9 cellular contexts compared by ENCODE assay signal in genomic region chr2:237858294-237859081, GRCh38. TPM values are rescaled to one million over a fixed set of nuclear protein-coding genes. Genes with fewer than 3 reads are reported as not detected.
A peak's percentile ranks its signal among the peaks of the same experiment; 100 is the strongest.
DNase-seq lines count a peak whose midpoint lies in the region; ATAC-seq and TF ChIP-seq lines count a peak whose summit lies in the region.
"Had no signal": no experiment of that assay in that cellular context is flagged by ENCODE, and none has a peak within 500 bp of the region (broad histone marks: within the 10 kb centered on the region; RNA-seq: fewer than 3 reads in every experiment).

No MANE protein-coding gene starts in this region.

- peak; percentile 85 for TF ChIP-seq CTCF in Loucy (conservative IDR thresholded peaks at IDR 0.05; ENCODE audit: low read length)
- TF ChIP-seq CTCF in MCF 10A (IDR thresholded peaks at IDR 0.05; ENCODE audit: unreplicated experiment), result peak; percentile 81

- H3K79me2 ChIP-seq in Loucy (ENCODE audit: insufficient read depth, low read length), result no peaks in the 10 kb centered on the region

- H3K4me1 Mint-ChIP-seq in MCF 10A (ENCODE audit: insufficient read depth, unreplicated experiment), result peaks cover 8% of the 10 kb centered on the region

- CTCF ChIA-PET in MCF 10A (lab: Yijun Ruan, JAX), result interaction anchor here (0.5 to 1.5 kb wide), 18 partner anchors 10 to 414 kb away, joined by 3 to 8 read pairs (median 3); no protein-coding TSS in a partner anchor

- intact Hi-C loops in MCF 10A (cut with micrococcal nuclease), result loop anchor here (1.0 to 2.0 kb wide), 5 partner anchors 110 to 398 kb away; partner anchors contain the start of gene ERFE
- intact Hi-C loops in sciatic nerve (cut with DNase I), result loop anchor here (5.0 kb wide), 1 partner anchor 404 kb away; no protein-coding TSS in a partner anchor

- no peak overlapping the region for H3K9ac ChIP-seq in Loucy (ENCODE audit: low read depth, low read length, poor library complexity, severe bottlenecking)
- H3K9ac ChIP-seq in iPS-15b (ENCODE audit: low read depth, low read length), result no peak overlapping the region

- H3K4me1 ChIP-seq in Loucy (ENCODE audit: insufficient read depth, low read length, poor library complexity, severe bottlenecking) (peaks cover 2% of the 10 kb centered on the region), iPS-15b (ENCODE audit: control insufficient read depth, insufficient read depth, low read length) (peaks cover 3% of the 10 kb centered on the region)

- H3F3A ChIP-seq in Loucy (ENCODE audit: low read depth), result no peaks in the 10 kb centered on the region

- H3K36me3 Mint-ChIP-seq in MCF 10A (ENCODE audit: insufficient read depth, unreplicated experiment), result no peaks in the 10 kb centered on the region
- H3K36me3 Mint-ChIP-seq: CD8-positive, alpha-beta memory T cell had no signal

- no peak overlapping the region for H3K4me2 ChIP-seq in Loucy (ENCODE audit: low read depth, low read length, poor library complexity, severe bottlenecking)

- H4K20me1 ChIP-seq in Loucy (ENCODE audit: insufficient read depth, low read length, poor library complexity, severe bottlenecking), result no peaks in the 10 kb centered on the region

- POLR2A ChIA-PET in MCF 10A (lab: Yijun Ruan, JAX), result interaction anchor here (0.7 to 1.5 kb wide), 7 partner anchors 15 to 203 kb away, joined by 3 to 7 read pairs (median 4); partner anchors contain the start of gene SCLY

- no peaks in the 10 kb centered on the region for H3K27me3 Mint-ChIP-seq in MCF 10A (ENCODE audit: insufficient read depth, unreplicated experiment)

- DNase-seq in NCI-H748 (lab: John Stamatoyannopoulos, UW; ENCODE audit: unreplicated experiment) (peak; percentile 75), NCI-H748 treated with DMSO at 0.1 percent for 48 hours (lab: John Stamatoyannopoulos, UW) (no peak), SK-N-DZ (ENCODE audit: low spot score) (peak; percentile 89), MCF 10A (ENCODE audit: unreplicated experiment) (peak; percentile 84), sciatic nerve (ENCODE audit: low spot score) (peak; percentile 83)

- H2AFZ ChIP-seq in Loucy (ENCODE audit: low read length), result no peak overlapping the region

- no peak overlapping the region for H3K27ac Mint-ChIP-seq in MCF 10A (ENCODE audit: low read depth, unreplicated experiment)
- H3K27ac Mint-ChIP-seq: CD8-positive, alpha-beta memory T cell had no signal

- H3K36me3 ChIP-seq in Loucy (ENCODE audit: insufficient read depth, low read length) (no peaks in the 10 kb centered on the region), iPS-15b (ENCODE audit: control insufficient read depth, insufficient read depth, low read length) (no peaks in the 10 kb centered on the region)

- peak; percentile 92 for ATAC-seq in sciatic nerve
- no peak for ATAC-seq in HG02763 (IDR thresholded peaks at IDR 0.05; ENCODE audit: unreplicated experiment)

- H3K27me3 ChIP-seq in Loucy (ENCODE audit: insufficient read depth, low read length, poor library complexity, severe bottlenecking), result no peaks in the 10 kb centered on the region
- peaks cover 59% of the 10 kb centered on the region for H3K27me3 ChIP-seq in iPS-15b (ENCODE audit: control insufficient read depth, insufficient read depth, low read length)

- no peaks in the 10 kb centered on the region for H3K9me3 Mint-ChIP-seq in MCF 10A (ENCODE audit: unreplicated experiment)
- H3K9me3 Mint-ChIP-seq: CD8-positive, alpha-beta memory T cell had no signal

- BruUV-seq in MCF 10A (replicated peaks; lab: Mats Ljungman, UMichigan), result no TSS peak

- H3K4me3 Mint-ChIP-seq in MCF 10A (ENCODE audit: unreplicated experiment), result peak overlapping the region; percentile 43

- no peaks in the 10 kb centered on the region for H3K9me2 ChIP-seq in Loucy (replicated peaks; ENCODE audit: low read depth, low read length)

- H3K4me3 ChIP-seq in Loucy (ENCODE audit: low read length, poor library complexity, severe bottlenecking), result no peak overlapping the region
- peak overlapping the region; percentile 43 for H3K4me3 ChIP-seq in iPS-15b (ENCODE audit: low read depth, low read length)

- H3K9me3 ChIP-seq in Loucy (ENCODE audit: insufficient read depth, low read depth, low read length) (no peaks in the 10 kb centered on the region), iPS-15b (ENCODE audit: control insufficient read depth, insufficient read depth, low read length) (no peaks in the 10 kb centered on the region)

RNA-seq across cellular contexts. Expression of gene RAMP1, which starts 0.9 kb away (rescaled TPM):
- 205 and 267 TPM in 2 replicates for polyA plus RNA-seq in SK-N-DZ (2014; cell fraction: cytosol; rRNA removed)
- 123 and 129 TPM in 2 replicates for polyA plus RNA-seq in SK-N-DZ (2014; cell fraction: nucleus; rRNA removed)
- total RNA-seq in MCF 10A (2022), result 4.3 and 11.2 TPM in 2 replicates
- total RNA-seq in sciatic nerve, result 26.3 TPM

RNA-seq across cellular contexts. Expression of gene RBM44, which starts 59.9 kb away (rescaled TPM):
- 6.3 and 12.3 TPM in 2 replicates for polyA plus RNA-seq in SK-N-DZ (2014; cell fraction: cytosol; rRNA removed)
- polyA plus RNA-seq in SK-N-DZ (2014; cell fraction: nucleus; rRNA removed), result 32.1 and 33.6 TPM in 2 replicates
- total RNA-seq in MCF 10A (2022) (0.15 and 0.23 TPM in 2 replicates), sciatic nerve (1.2 TPM)
